In the genomic region with DNA sequence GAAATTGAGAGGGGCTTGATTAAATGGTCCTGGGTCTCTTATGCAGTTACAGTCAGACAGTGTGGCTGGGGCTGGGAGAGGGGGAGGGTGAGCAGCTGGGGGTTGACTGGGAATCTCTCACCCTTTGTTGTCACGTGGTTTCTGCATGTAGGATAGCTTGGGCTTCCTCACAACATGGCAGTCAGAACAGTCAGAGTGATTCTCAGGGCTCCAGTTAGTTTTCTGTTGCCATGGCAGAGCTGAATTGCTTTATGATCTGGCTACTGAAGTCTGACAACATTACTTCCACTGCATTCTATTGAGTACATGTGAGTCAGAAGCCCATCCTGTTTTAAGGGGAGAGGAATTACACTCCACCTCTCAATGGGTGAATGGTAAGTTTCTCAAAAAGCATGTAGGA, we compare ENCODE assay signal across 22 cellular contexts.
"Had no signal": no experiment of that assay in that cellular context is flagged by ENCODE, and none has a peak within 500 bp of the region (broad histone marks: within the 10 kb centered on the region; RNA-seq: fewer than 3 reads in every experiment).

No MANE protein-coding gene starts in this region.

- H3K4me3 ChIP-seq: colonic mucosa, dorsolateral prefrontal cortex, heart right ventricle, mucosa of descending colon, stomach, suprapubic skin, tibial nerve had no signal

- ATAC-seq: activated CD4-positive, CD25-positive, alpha-beta regulatory T cell treated with anti-CD3 and anti-CD28 coated beads, Interleukin-2, amount 50 U/mL, for 24 hours; heart right ventricle; left colon; mucosa of descending colon; sciatic nerve; stimulated activated effector memory CD8-positive, alpha-beta T cell treated with anti-CD3 and anti-CD28 coated beads, Interleukin-12 subunit alpha, Interleukin-12 subunit beta, amount 100 ng/mL, for 72 hours had no signal

- H3K9me3 ChIP-seq: suprapubic skin had no signal

- H3K27ac ChIP-seq: colonic mucosa, dorsolateral prefrontal cortex, epithelial cell of prostate, heart right ventricle, stomach, suprapubic skin, tibial nerve, VCaP had no signal

- DNase-seq: activated CD4-positive, alpha-beta T cell treated with anti-CD3 and anti-CD28 coated beads, Interleukin-2, amount 50 U/mL, for 1 hour; activated gamma-delta T cell treated with Interleukin-2 at 50 U/mL for 16 hours; activated T-cell treated with anti-CD3 and anti-CD28 coated beads, Interleukin-2, amount 50 U/mL, for 1 hour; colonic mucosa; dorsolateral prefrontal cortex; heart right ventricle; islet precursor cell; left colon; mesenchymal stem cell; mucosa of descending colon; naive B cell; occipital lobe; small intestine; stimulated activated CD4-positive, alpha-beta T cell treated with anti-CD3 and anti-CD28 coated beads, Interleukin-2, amount 100 ng/mL, for 24 hours; stomach had no signal

- H3K4me1 ChIP-seq: colonic mucosa had no signal

- H3K36me3 ChIP-seq: colonic mucosa, heart right ventricle, stomach, suprapubic skin, tibial nerve had no signal
